In the genomic region with DNA sequence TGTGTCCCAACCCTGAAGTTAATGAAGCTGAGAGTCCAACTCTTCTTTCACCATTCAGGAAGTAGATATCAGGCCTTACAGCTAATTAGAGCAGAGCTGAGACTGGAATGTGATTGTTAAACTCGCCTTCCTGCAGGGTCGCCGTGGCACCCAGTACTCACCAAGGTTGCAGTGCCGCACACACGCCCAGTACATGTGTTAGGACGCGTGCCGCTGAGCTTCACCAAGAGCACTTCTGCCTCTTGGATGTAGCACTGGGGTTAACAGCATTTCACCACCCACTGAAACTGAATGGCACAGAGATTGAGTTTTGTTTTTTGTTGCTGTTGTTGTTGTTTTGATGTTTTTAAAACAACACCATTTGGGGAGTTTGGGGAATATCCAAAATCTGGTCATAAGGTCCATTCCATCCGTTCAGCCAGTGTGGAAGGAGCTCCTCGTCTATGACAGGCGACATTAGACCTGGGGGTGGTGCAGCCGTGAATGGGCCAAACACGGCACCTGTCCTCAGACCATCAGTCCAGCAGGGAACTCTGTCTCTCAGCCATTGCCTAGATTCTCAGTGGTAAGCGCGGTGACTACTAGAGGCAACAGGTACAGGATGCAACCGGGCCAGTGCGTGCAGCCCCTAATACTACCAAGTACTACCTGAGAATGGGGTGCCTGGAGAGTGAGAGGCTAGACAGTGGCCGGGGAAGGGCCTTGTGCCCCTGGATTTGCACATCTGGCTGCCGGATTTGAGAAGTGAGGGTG, we compare ENCODE assay signal across 1 cellular context.
TF ChIP-seq lines count a peak whose summit lies in the region.

No MANE protein-coding gene starts in this region.

TF ChIP-seq in H1, 55 proteins besides CTCF, POLR2A, EP300 and RAD21 (continued from another document):
- no peak for TF ChIP-seq TAF1 (IDR thresholded peaks at IDR 0.05; ENCODE audit: low read depth, low read length)
- no peak for TF ChIP-seq TAF7 (optimal IDR thresholded peaks at IDR 0.05; ENCODE audit: borderline replicate concordance, low read depth, low read length)
- TF ChIP-seq HDAC6 (IDR thresholded peaks at IDR 0.05; ENCODE audit: low read depth, low read length): no peak
- no peak for TF ChIP-seq RBBP5 (IDR thresholded peaks at IDR 0.05; ENCODE audit: borderline replicate concordance, low read depth, low read length)
- TF ChIP-seq POLR2AphosphoS5 (IDR thresholded peaks at IDR 0.05; ENCODE audit: low read depth, low read length): no peak
- no peak for TF ChIP-seq HDAC2 (IDR thresholded peaks at IDR 0.05; ENCODE audit: borderline replicate concordance in 1 of 2, low read depth in 2 of 2, low read length in 2 of 2)
- no peak for TF ChIP-seq SP2 (IDR thresholded peaks at IDR 0.05; ENCODE audit: low read length)
